9 cellular contexts compared by ENCODE assay signal in genomic region chr11:12717851-12718291, GRCh38. TPM values are rescaled to one million over a fixed set of nuclear protein-coding genes. Genes with fewer than 3 reads are reported as not detected.
DNase-seq lines count a peak whose midpoint lies in the region; ATAC-seq, FAIRE-seq and TF ChIP-seq lines count a peak whose summit lies in the region.
"Had no signal": no experiment of that assay in that cellular context is flagged by ENCODE, and none has a peak within 500 bp of the region (broad histone marks: within the 10 kb centered on the region; RNA-seq: fewer than 3 reads in every experiment).

No MANE protein-coding gene starts in this region.

- CTCF ChIA-PET in naive thymus-derived CD4-positive, alpha-beta T cell (lab: Charles Lee): interaction anchor here (0.7 kb wide), 1 partner anchor 24 kb away, joined by 4 read pairs; no protein-coding TSS in a partner anchor
- CTCF ChIA-PET in Calu3 (lab: Charles Lee): no interaction called here

- H3K4me3 ChIP-seq in naive thymus-derived CD4-positive, alpha-beta T cell (ENCODE audit: low read length): no peak overlapping the region
- no peak overlapping the region for H3K4me3 ChIP-seq in pancreas
- H3K4me3 ChIP-seq: skin epidermis had no signal

- POLR2A ChIA-PET in naive thymus-derived CD4-positive, alpha-beta T cell (lab: Charles Lee): no interaction called here

- peaks cover 59 to 84% (median 73%) of the 10 kb centered on the region in 5 donors for H3K27me3 Mint-ChIP-seq in naive thymus-derived CD4-positive, alpha-beta T cell
- H3K27me3 Mint-ChIP-seq in Calu3 (ENCODE audit: unreplicated experiment): no peaks in the 10 kb centered on the region

- TF ChIP-seq CTCF in pancreas (IDR thresholded peaks at IDR 0.05): no peak
- no peak for TF ChIP-seq CTCF in Calu3 (IDR thresholded peaks at IDR 0.05; ENCODE audit: unreplicated experiment)

- no peaks in the 10 kb centered on the region for H3K36me3 ChIP-seq in naive thymus-derived CD4-positive, alpha-beta T cell (ENCODE audit: control insufficient read depth in 2 of 3, insufficient read depth in 3 of 3, low read length in 3 of 3)
- H3K36me3 ChIP-seq in pancreas: no peaks in the 10 kb centered on the region

- peaks cover 11 to 28% (median 17%) of the 10 kb centered on the region in 7 donors for H3K4me1 Mint-ChIP-seq in naive thymus-derived CD4-positive, alpha-beta T cell
- peaks cover 58% of the 10 kb centered on the region for H3K4me1 Mint-ChIP-seq in Calu3 (ENCODE audit: low read depth, unreplicated experiment)

- no peaks in the 10 kb centered on the region for H3K9me3 ChIP-seq in naive thymus-derived CD4-positive, alpha-beta T cell (ENCODE audit: control insufficient read depth in 2 of 3, low read length in 3 of 3)
- H3K9me3 ChIP-seq in pancreas: no peaks in the 10 kb centered on the region

- peak overlapping the region in 5 of 9 donors; percentile 17 to 83 (median 49) for H3K27ac Mint-ChIP-seq in naive thymus-derived CD4-positive, alpha-beta T cell
- no peak overlapping the region for H3K27ac Mint-ChIP-seq in Calu3 (ENCODE audit: unreplicated experiment)

- H3K27me3 ChIP-seq in naive thymus-derived CD4-positive, alpha-beta T cell (ENCODE audit: control insufficient read depth in 2 of 2, insufficient read depth in 2 of 2, low read length in 2 of 2): peaks cover 4 to 10% of the 10 kb centered on the region in 2 donors
- H3K27me3 ChIP-seq in pancreas: no peaks in the 10 kb centered on the region

- peak overlapping the region in 9 of 10 donors; percentile 0 to 51 (median 20) for H3K4me3 Mint-ChIP-seq in naive thymus-derived CD4-positive, alpha-beta T cell
- no peak overlapping the region for H3K4me3 Mint-ChIP-seq in Calu3 (ENCODE audit: low read depth, unreplicated experiment)

- 87 to 93% methylated on average over 5 of the region's 5 CpGs for WGBS in pancreas, 2 donors

- H3K36me3 Mint-ChIP-seq in naive thymus-derived CD4-positive, alpha-beta T cell: no peaks in the 10 kb centered on the region
- H3K36me3 Mint-ChIP-seq in Calu3 (ENCODE audit: insufficient read depth, unreplicated experiment): peaks cover 8% of the 10 kb centered on the region

- no peak for FAIRE-seq in pancreas (lab: Jason Lieb, UNC)

- peaks cover 7 to 17% of the 10 kb centered on the region in 2 donors for H3K4me1 ChIP-seq in naive thymus-derived CD4-positive, alpha-beta T cell (ENCODE audit: control insufficient read depth in 2 of 2, insufficient read depth in 2 of 2, low read length in 2 of 2)
- H3K4me1 ChIP-seq in pancreas: peaks cover 0 to 2% (median 0%) of the 10 kb centered on the region in 3 donors

- no peak for TF ChIP-seq POLR2A in erythroblast (IDR thresholded peaks at IDR 0.05; ENCODE audit: low read length)

- peaks cover 0 to 3% (median 0%) of the 10 kb centered on the region in 11 donors for H3K9me3 Mint-ChIP-seq in naive thymus-derived CD4-positive, alpha-beta T cell
- H3K9me3 Mint-ChIP-seq in Calu3 (ENCODE audit: low read depth, unreplicated experiment): no peaks in the 10 kb centered on the region

- DNase-seq in T-helper 2 cell (peak in 4 of 5 experiments; percentile 11 to 96 (median 42)), erythroblast (lab: John Stamatoyannopoulos, UW) (no peak), Right ventricle myocardium superior (no peak), pancreas (no peak), Calu3 (no peak)
- peak in 8 of 9 donors; percentile 43 to 78 (median 76) for DNase-seq in naive thymus-derived CD4-positive, alpha-beta T cell

- intact Hi-C loops in naive thymus-derived CD4-positive, alpha-beta T cell (cut with micrococcal nuclease): loop anchor here (2.0 to 5.0 kb wide), 2 partner anchors 41 to 43 kb away; partner anchors contain the start of gene TEAD1 (in 1 of the 2)
- intact Hi-C loops in Right ventricle myocardium superior (cut with DNase I): no loop called here
- intact Hi-C loops in pancreas (cut with DNase I): no loop called here
- intact Hi-C loops in Calu3 (cut with micrococcal nuclease; ENCODE audit: unreplicated experiment): no loop called here

- ATAC-seq in GM18520 (IDR thresholded peaks at IDR 0.05; ENCODE audit: unreplicated experiment): peak; percentile 94
- ATAC-seq in HG02840 (IDR thresholded peaks at IDR 0.05; ENCODE audit: low FRiP score, unreplicated experiment): peak; percentile 56
- peak; percentile 91 for ATAC-seq in naive thymus-derived CD4-positive, alpha-beta T cell
- ATAC-seq in Right ventricle myocardium superior (ENCODE audit: poor library complexity): no peak
- ATAC-seq in pancreas: no peak

- no TSS peak for BruUV-seq in Calu3 (replicated peaks; lab: Mats Ljungman, UMichigan)

- no peak overlapping the region for H3K27ac ChIP-seq in naive thymus-derived CD4-positive, alpha-beta T cell (ENCODE audit: low read depth, low read length)
- no peak overlapping the region for H3K27ac ChIP-seq in pancreas
- H3K27ac ChIP-seq: skin epidermis had no signal

RNA-seq across cellular contexts. Expression of gene TEAD1, which starts 43.6 kb away (rescaled TPM):
- under 1 TPM in 2 of 5 experiments, not detected in 3; 0.07 to 0.22 TPM for total RNA-seq in naive thymus-derived CD4-positive, alpha-beta T cell
- polyA plus RNA-seq in naive thymus-derived CD4-positive, alpha-beta T cell: under 1 TPM in 1 of 2 donors, not detected in 1; 0.02 TPM
- total RNA-seq in Right ventricle myocardium superior (107 TPM), pancreas (10 to 100 TPM; 16.2 to 35.1 (median 22.7) TPM), Calu3 (2022) (99.0 and 104 TPM in 2 replicates)
- 1 to 10 TPM; 5.9 to 9.8 TPM for polyA plus RNA-seq in pancreas

Comparison
In these comparisons a context has a peak if more than half of its experiments do, and no peak if none do; other contexts are left out.
1. ATAC-seq: peak in GM18520 (single experiment), HG02840 (single experiment) and naive thymus-derived CD4-positive, alpha-beta T cell (single experiment); none in Right ventricle myocardium superior (single experiment) and pancreas (0 of 4).
2. DNase-seq: peak in T-helper 2 cell (4 of 5) and naive thymus-derived CD4-positive, alpha-beta T cell (8 of 9); none in erythroblast (0 of 2), Right ventricle myocardium superior (single experiment), pancreas (0 of 6) and Calu3 (single experiment).
3. RNA of gene TEAD1, which starts 43.6 kb away (total RNA-seq): 107 TPM in Right ventricle myocardium superior (single experiment), 99.0 to 104 TPM in Calu3 and 16.2 to 35.1 TPM in pancreas; 0.07 to 0.22 TPM in naive thymus-derived CD4-positive, alpha-beta T cell; every median in the first group is over 10 times any median in the second.
4. intact Hi-C loops: an anchor here in naive thymus-derived CD4-positive, alpha-beta T cell (2.0 to 5.0 kb wide); none called in Right ventricle myocardium superior, pancreas and Calu3.